In the genomic region with DNA sequence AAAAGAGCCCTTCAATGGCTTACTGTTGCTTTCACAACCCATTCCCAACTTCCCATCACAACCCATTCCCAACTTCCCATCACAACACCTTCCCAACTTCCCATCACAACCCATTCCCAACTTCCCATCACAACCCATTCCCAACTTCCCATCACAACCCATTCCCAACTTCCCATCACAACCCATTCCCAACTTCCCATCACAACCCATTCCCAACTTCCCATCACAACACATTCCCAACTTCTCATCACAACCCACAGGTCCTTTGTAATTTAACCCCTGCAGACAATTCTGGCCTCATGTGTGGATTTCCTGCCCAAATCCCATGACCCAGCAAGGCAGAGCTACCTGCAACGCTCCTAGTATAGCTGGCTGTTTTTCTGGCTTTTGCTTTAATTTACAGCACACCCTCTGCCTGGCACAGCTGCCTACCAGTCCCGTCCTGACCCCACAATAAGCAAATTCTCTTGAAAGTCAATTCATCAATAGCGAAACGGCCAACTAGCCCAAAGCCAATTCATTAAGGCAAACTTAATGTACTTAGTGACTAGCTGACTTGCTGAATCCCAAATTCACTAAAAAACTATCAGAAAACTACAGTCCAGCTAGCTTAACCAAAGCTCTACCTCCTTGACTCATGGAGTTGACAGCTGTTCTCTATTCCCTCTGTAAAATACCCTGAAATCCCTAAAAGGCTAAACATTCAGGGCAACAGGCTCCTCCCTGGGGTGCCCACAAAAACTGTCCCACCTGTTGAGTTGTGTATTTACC, we compare ENCODE assay signal across 14 cellular contexts.
DNase-seq lines count a peak whose midpoint lies in the region; ATAC-seq, FAIRE-seq and TF ChIP-seq lines count a peak whose summit lies in the region.
"Had no signal": no experiment of that assay in that cellular context is flagged by ENCODE, and none has a peak within 500 bp of the region (broad histone marks: within the 10 kb centered on the region; RNA-seq: fewer than 3 reads in every experiment).

No MANE protein-coding gene starts in this region.

- in situ Hi-C loops in KBM-7 (cut with MboI; ENCODE audit: low pct_unique_long_range_greater_than_20kb, low sequenced_read_pairs), result no loop called here

- no peaks in the 10 kb centered on the region for H4K20me1 ChIP-seq in osteoblast (ENCODE audit: insufficient read depth, low read length)

- H3K27me3 ChIP-seq in bronchial epithelial cell (ENCODE audit: control insufficient read depth, insufficient read depth, low read length) (no peaks in the 10 kb centered on the region), osteoblast (ENCODE audit: insufficient read depth, low read length) (no peaks in the 10 kb centered on the region), body of pancreas (no peaks in the 10 kb centered on the region)
- H3K27me3 ChIP-seq: ascending aorta had no signal

- no peak for TF ChIP-seq CTCF in bronchial epithelial cell (IDR thresholded peaks at IDR 0.05; ENCODE audit: insufficient read depth, low read length, severe bottlenecking)
- TF ChIP-seq CTCF in osteoblast (IDR thresholded peaks at IDR 0.05; ENCODE audit: extremely low read depth, low read depth, low read length), result no peak
- TF ChIP-seq CTCF in body of pancreas (IDR thresholded peaks at IDR 0.05), result no peak

- H3K9me3 ChIP-seq in osteoblast (ENCODE audit: low read depth, low read length), result no peaks in the 10 kb centered on the region
- no peaks in the 10 kb centered on the region for H3K9me3 ChIP-seq in body of pancreas
- H3K9me3 ChIP-seq: ascending aorta had no signal

- H3K79me2 ChIP-seq in osteoblast (ENCODE audit: insufficient read depth, low read length), result peaks cover 90% of the 10 kb centered on the region

- H3K4me1 ChIP-seq in osteoblast (ENCODE audit: insufficient read depth, low read length), result peaks cover 61% of the 10 kb centered on the region
- H3K4me1 ChIP-seq in body of pancreas, result no peaks in the 10 kb centered on the region
- H3K4me1 ChIP-seq: ascending aorta had no signal

- TF ChIP-seq POLR2A in GM12891 (IDR thresholded peaks at IDR 0.05; ENCODE audit: low read depth, low read length), result no peak
- TF ChIP-seq POLR2A in body of pancreas (IDR thresholded peaks at IDR 0.05), result no peak

- WGBS in body of pancreas, 2 donors, result 94 to 99% methylated on average over 4 of the region's 4 CpGs

- FAIRE-seq in GM12891 (lab: Jason Lieb, UNC) (peak; percentile 82), bronchial epithelial cell (lab: Jason Lieb, UNC) (peak; percentile 100)

- H3K36me3 ChIP-seq in bronchial epithelial cell (ENCODE audit: control insufficient read depth, insufficient read depth, low read length) (peaks cover 1% of the 10 kb centered on the region), osteoblast (ENCODE audit: insufficient read depth, low read length) (peaks cover 74% of the 10 kb centered on the region), body of pancreas (replicated peaks in 1 of 2; ENCODE audit: insufficient read depth in 1 of 2, low read depth in 2 of 2) (no peaks in the 10 kb centered on the region)

- no peak overlapping the region for H3K4me2 ChIP-seq in osteoblast (ENCODE audit: insufficient read depth, low read length)

- intact Hi-C loops in body of pancreas (cut with DNase I), result no loop called here

- DNase-seq in GM12891 (ENCODE audit: insufficient read length, low spot score) (no peak), KBM-7 (peak; percentile 31), bronchial epithelial cell (ENCODE audit: low read depth) (peak; percentile 32), osteoblast (ENCODE audit: insufficient read length, low spot score, missing footprints) (no peak), NCI-H748 (lab: John Stamatoyannopoulos, UW; ENCODE audit: unreplicated experiment) (no peak), DMS79 (lab: John Stamatoyannopoulos, UW) (no peak), body of pancreas (no peak), hypothalamus (lab: John Stamatoyannopoulos, UW) (no peak)
- DNase-seq: DND-41, NCI-H2029 had no signal

- H2AFZ ChIP-seq in osteoblast (ENCODE audit: low read length), result no peak overlapping the region

- no peak overlapping the region for H3K4me3 ChIP-seq in bronchial epithelial cell (ENCODE audit: low read depth, low read length)
- no peak overlapping the region for H3K4me3 ChIP-seq in osteoblast (ENCODE audit: insufficient read depth, low read length)
- no peak overlapping the region for H3K4me3 ChIP-seq in body of pancreas
- H3K4me3 ChIP-seq: ascending aorta had no signal

- no peak for ATAC-seq in body of pancreas
- ATAC-seq: left lobe of liver, Panc1 had no signal

- H3K27ac ChIP-seq in osteoblast (ENCODE audit: low read depth, low read length), result peak overlapping the region; percentile 62
- H3K27ac ChIP-seq in body of pancreas, result no peak overlapping the region
- H3K27ac ChIP-seq: ascending aorta, VCaP had no signal

TF ChIP-seq in GM12891, 5 proteins besides CTCF, POLR2A, EP300 and RAD21:
- TF ChIP-seq POLR2AphosphoS5 (IDR thresholded peaks at IDR 0.05; ENCODE audit: low read depth, low read length), result no peak
- TF ChIP-seq POU2F2 (IDR thresholded peaks at IDR 0.05; ENCODE audit: low read depth, low read length), result no peak
- no peak for TF ChIP-seq SPI1 (IDR thresholded peaks at IDR 0.05; ENCODE audit: low read depth, low read length)

Comparison
In these comparisons a context has a peak if more than half of its experiments do, and no peak if none do; other contexts are left out.
1. DNase-seq: peak in KBM-7 (single experiment) and bronchial epithelial cell (single experiment); none in GM12891 (single experiment), osteoblast (single experiment), NCI-H748 (single experiment), DMS79 (single experiment), body of pancreas (0 of 4) and hypothalamus (0 of 51).